8 cellular contexts compared by ENCODE assay signal in the genomic region with DNA sequence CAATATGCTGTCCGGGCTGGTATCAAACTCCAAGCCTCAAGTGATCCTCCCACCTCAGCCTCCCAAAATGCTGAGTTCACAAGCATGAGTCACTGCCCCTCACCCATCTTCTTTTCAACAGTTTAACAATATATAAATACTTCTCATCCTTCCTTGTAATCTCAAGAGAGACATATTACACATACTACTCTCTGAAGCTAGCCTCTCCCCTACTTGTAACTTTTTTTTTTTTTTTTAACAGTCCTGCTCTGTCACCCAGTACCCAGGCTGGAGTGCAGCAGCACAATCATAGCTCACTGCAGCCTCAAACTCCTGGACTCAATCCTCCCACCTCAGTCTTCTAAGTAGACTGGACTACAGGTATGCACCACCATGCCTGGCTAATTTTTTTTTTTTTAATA. TPM values are rescaled to one million over a fixed set of nuclear protein-coding genes. Genes with fewer than 3 reads are reported as not detected.
DNase-seq lines count a peak whose midpoint lies in the region; ATAC-seq lines count a peak whose summit lies in the region.

No MANE protein-coding gene starts in this region.

- DNase-seq in H4 (ENCODE audit: low spot score) (peak; percentile 42), left colon (no peak), LoVo (ENCODE audit: low spot score) (no peak), NCI-H1436 treated with DMSO at 0.1 percent for 48 hours (lab: John Stamatoyannopoulos, UW) (no peak)
- DNase-seq in activated T-cell treated with anti-CD3 and anti-CD28 coated beads, Interleukin-2, amount 50 U/mL, for 72 hours, result peak; percentile 32 to 42

- peaks cover 2 to 93% (median 23%) of the 10 kb centered on the region in 11 experiments; a peak in 14 of 22 replicates for H4K20me1 ChIP-seq in BLaER1 treated with 17β-estradiol and CSF1 and Interleukin-3, amounts not matched to agents 10 nM and 100 nM

- peak overlapping the region in 10 of 11 experiments; percentile 46 to 82 (median 62); a peak in 18 of 22 replicates for H3K27ac ChIP-seq in BLaER1 treated with 17β-estradiol and CSF1 and Interleukin-3, amounts not matched to agents 10 nM and 100 nM

- no peaks in the 10 kb centered on the region for H3K27me3 ChIP-seq in BLaER1 treated with 17β-estradiol and CSF1 and Interleukin-3, amounts not matched to agents 10 nM and 100 nM

- ATAC-seq in activated T-cell treated with anti-CD3 and anti-CD28 coated beads, Interleukin-2, amount 50 U/mL, for 72 hours (replicated peaks in 1 of 2), result peak; percentile 89
- ATAC-seq in left colon (peak; percentile 73), HG03565 (IDR thresholded peaks at IDR 0.05; ENCODE audit: unreplicated experiment) (no peak), GM18870 (IDR thresholded peaks at IDR 0.05; ENCODE audit: unreplicated experiment) (no peak)

- peaks cover 0 to 19% (median 13%) of the 10 kb centered on the region in 11 experiments; a peak in 16 of 22 replicates for H3K9me3 ChIP-seq in BLaER1 treated with 17β-estradiol and CSF1 and Interleukin-3, amounts not matched to agents 10 nM and 100 nM (replicated peaks in 1 of 11)

- H3K9ac ChIP-seq in BLaER1 treated with 17β-estradiol and CSF1 and Interleukin-3, amounts not matched to agents 10 nM and 100 nM, result peak overlapping the region in 7 of 11 experiments; percentile 18 to 69 (median 39); a peak in 11 of 22 replicates

- no peaks in the 10 kb centered on the region for H3K27me3 Mint-ChIP-seq in activated T-cell treated with anti-CD3 and anti-CD28 coated beads, Interleukin-2, amount 50 U/mL, for 72 hours (ENCODE audit: low read depth)

- H3K4me3 ChIP-seq in BLaER1 treated with 17β-estradiol and CSF1 and Interleukin-3, amounts not matched to agents 10 nM and 100 nM, result no peak overlapping the region; a peak in 1 of 20 replicates

- peaks cover 15 to 52% (median 30%) of the 10 kb centered on the region in 11 experiments; a peak in 21 of 22 replicates for H3K36me3 ChIP-seq in BLaER1 treated with 17β-estradiol and CSF1 and Interleukin-3, amounts not matched to agents 10 nM and 100 nM

- H3K4me3 Mint-ChIP-seq in activated T-cell treated with anti-CD3 and anti-CD28 coated beads, Interleukin-2, amount 50 U/mL, for 72 hours, result peak overlapping the region; percentile 15 to 50

- peak overlapping the region; percentile 59 to 94 (median 70) for H3K4me2 ChIP-seq in BLaER1 treated with 17β-estradiol and CSF1 and Interleukin-3, amounts not matched to agents 10 nM and 100 nM

- no peaks in the 10 kb centered on the region for H3K9me3 Mint-ChIP-seq in activated T-cell treated with anti-CD3 and anti-CD28 coated beads, Interleukin-2, amount 50 U/mL, for 72 hours

- H3K27ac Mint-ChIP-seq in activated T-cell treated with anti-CD3 and anti-CD28 coated beads, Interleukin-2, amount 50 U/mL, for 72 hours, result peak overlapping the region; percentile 91

- H3K4me1 Mint-ChIP-seq in activated T-cell treated with anti-CD3 and anti-CD28 coated beads, Interleukin-2, amount 50 U/mL, for 72 hours (ENCODE audit: low read depth), result peaks cover 60% of the 10 kb centered on the region

- H3K36me3 Mint-ChIP-seq in activated T-cell treated with anti-CD3 and anti-CD28 coated beads, Interleukin-2, amount 50 U/mL, for 72 hours (ENCODE audit: insufficient read depth in 2 of 2), result peaks cover 0 to 4% of the 10 kb centered on the region in 2 donors

- H3K4me1 ChIP-seq in BLaER1 treated with 17β-estradiol and CSF1 and Interleukin-3, amounts not matched to agents 10 nM and 100 nM, result peaks cover 43 to 60% (median 56%) of the 10 kb centered on the region in 10 experiments

- intact Hi-C loops in left colon (cut with DNase I, micrococcal nuclease), result no loop called here

RNA-seq across cellular contexts. Expression of a gene that starts 5.7 kb away (rescaled TPM):
- total RNA-seq in H4 (2014; rRNA removed; shearing (Covaris generic)), result 15.4 and 19.2 TPM in 2 replicates
- 10 to 100 TPM; 46.3 to 55.1 TPM for total RNA-seq in activated T-cell treated with anti-CD3 and anti-CD28 coated beads, Interleukin-2, amount 50 U/mL, for 72 hours
- 100 to 1,000 TPM; 158 to 242 TPM for total RNA-seq in left colon

RNA-seq across cellular contexts. Expression of a gene that starts 55.9 kb away (rescaled TPM):
- total RNA-seq in H4 (2014; rRNA removed; shearing (Covaris generic)), result 42.6 and 56.4 TPM in 2 replicates
- 10 to 100 TPM; 40.0 to 61.2 TPM for total RNA-seq in activated T-cell treated with anti-CD3 and anti-CD28 coated beads, Interleukin-2, amount 50 U/mL, for 72 hours
- total RNA-seq in left colon, result 10 to 100 TPM; 41.1 to 44.6 TPM

Comparison
In these comparisons a context has a peak if more than half of its experiments do, and no peak if none do; other contexts are left out.
1. DNase-seq: peak in H4 (single experiment) and activated T-cell treated with anti-CD3 and anti-CD28 coated beads, Interleukin-2, amount 50 U/mL, for 72 hours (2 of 2); none in left colon (0 of 2), LoVo (single experiment) and NCI-H1436 treated with DMSO at 0.1 percent for 48 hours (single experiment).
2. ATAC-seq: peak in activated T-cell treated with anti-CD3 and anti-CD28 coated beads, Interleukin-2, amount 50 U/mL, for 72 hours (2 of 2) and left colon (single experiment); none in HG03565 (single experiment) and GM18870 (single experiment).